In the genomic region with DNA sequence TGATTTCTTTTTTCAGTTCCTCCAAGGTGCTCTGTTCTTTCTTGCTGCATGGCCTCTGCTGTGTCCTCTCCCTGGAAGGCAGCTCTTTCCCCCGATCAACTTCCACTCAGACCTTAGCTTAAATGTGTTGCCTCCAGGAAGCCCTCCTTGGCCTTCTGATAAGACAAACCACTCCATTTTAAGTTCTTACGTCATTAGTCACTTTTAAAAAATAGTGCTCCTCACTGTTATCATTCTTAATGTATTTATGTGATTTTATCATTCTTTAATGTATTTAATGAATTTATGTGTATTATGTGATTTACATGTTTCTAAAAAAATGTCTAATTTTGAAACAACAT, we compare ENCODE assay signal across 1 cellular context.
TF ChIP-seq lines count a peak whose summit lies in the region.

No MANE protein-coding gene starts in this region.

TF ChIP-seq in SK-N-SH treated with all-trans-retinoic acid at 6 μM for 48 hours, 23 proteins besides CTCF, POLR2A, EP300 and RAD21 (continued from another document):
- TF ChIP-seq, protein P1, sequence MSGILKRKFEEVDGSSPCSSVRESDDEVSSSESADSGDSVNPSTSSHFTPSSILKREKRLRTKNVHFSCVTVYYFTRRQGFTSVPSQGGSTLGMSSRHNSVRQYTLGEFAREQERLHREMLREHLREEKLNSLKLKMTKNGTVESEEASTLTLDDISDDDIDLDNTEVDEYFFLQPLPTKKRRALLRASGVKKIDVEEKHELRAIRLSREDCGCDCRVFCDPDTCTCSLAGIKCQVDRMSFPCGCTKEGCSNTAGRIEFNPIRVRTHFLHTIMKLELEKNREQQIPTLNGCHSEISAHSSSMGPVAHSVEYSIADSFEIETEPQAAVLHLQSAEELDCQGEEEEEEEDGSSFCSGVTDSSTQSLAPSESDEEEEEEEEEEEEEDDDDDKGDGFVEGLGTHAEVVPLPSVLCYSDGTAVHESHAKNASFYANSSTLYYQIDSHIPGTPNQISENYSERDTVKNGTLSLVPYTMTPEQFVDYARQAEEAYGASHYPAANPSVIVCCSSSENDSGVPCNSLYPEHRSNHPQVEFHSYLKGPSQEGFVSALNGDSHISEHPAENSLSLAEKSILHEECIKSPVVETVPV (CRISPR knock-in tag; IDR thresholded peaks at IDR 0.05) = no peak
- TF ChIP-seq, protein P2, sequence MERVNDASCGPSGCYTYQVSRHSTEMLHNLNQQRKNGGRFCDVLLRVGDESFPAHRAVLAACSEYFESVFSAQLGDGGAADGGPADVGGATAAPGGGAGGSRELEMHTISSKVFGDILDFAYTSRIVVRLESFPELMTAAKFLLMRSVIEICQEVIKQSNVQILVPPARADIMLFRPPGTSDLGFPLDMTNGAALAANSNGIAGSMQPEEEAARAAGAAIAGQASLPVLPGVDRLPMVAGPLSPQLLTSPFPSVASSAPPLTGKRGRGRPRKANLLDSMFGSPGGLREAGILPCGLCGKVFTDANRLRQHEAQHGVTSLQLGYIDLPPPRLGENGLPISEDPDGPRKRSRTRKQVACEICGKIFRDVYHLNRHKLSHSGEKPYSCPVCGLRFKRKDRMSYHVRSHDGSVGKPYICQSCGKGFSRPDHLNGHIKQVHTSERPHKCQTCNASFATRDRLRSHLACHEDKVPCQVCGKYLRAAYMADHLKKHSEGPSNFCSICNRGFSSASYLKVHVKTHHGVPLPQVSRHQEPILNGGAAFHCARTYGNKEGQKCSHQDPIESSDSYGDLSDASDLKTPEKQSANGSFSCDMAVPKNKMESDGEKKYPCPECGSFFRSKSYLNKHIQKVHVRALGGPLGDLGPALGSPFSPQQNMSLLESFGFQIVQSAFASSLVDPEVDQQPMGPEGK (CRISPR knock-in tag; IDR thresholded peaks at IDR 0.05; ENCODE audit: borderline replicate concordance) = no peak
- TF ChIP-seq TCF4 (CRISPR knock-in tag; IDR thresholded peaks at IDR 0.05; ENCODE audit: borderline replicate concordance) = no peak
- TF ChIP-seq, protein P3, sequence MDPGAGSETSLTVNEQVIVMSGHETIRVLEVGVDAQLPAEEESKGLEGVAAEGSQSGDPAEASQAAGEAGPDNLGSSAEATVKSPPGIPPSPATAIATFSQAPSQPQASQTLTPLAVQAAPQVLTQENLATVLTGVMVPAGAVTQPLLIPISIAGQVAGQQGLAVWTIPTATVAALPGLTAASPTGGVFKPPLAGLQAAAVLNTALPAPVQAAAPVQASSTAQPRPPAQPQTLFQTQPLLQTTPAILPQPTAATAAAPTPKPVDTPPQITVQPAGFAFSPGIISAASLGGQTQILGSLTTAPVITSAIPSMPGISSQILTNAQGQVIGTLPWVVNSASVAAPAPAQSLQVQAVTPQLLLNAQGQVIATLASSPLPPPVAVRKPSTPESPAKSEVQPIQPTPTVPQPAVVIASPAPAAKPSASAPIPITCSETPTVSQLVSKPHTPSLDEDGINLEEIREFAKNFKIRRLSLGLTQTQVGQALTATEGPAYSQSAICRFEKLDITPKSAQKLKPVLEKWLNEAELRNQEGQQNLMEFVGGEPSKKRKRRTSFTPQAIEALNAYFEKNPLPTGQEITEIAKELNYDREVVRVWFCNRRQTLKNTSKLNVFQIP (CRISPR knock-in tag; IDR thresholded peaks at IDR 0.05; ENCODE audit: borderline replicate concordance, low read depth) = no peak
- TF ChIP-seq ESRRG (CRISPR knock-in tag; IDR thresholded peaks at IDR 0.05) = no peak
- TF ChIP-seq ZNF70 (CRISPR knock-in tag; IDR thresholded peaks at IDR 0.05) = no peak
